ENCODE assay signal across 26 cellular contexts in the genomic region with DNA sequence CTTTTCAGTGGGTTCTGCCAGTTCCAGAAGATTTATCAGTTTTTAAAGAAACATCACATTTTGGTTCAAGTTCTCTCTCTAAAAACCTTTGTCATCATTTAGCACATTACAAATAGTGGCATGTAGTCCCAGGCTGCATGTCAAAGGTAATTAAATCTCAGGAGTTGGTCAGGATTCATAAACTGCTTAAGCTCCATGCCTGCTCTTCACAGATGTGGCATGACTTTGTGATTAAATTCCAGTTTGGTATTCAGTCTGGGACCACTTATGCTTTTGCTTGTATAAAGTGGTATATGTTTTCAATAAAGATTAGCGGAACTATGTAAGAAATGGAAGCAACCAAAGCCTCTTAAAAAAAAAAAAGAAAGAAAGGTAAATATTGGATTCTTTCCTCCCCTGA.
"Had no signal": no experiment of that assay in that cellular context is flagged by ENCODE, and none has a peak within 500 bp of the region (broad histone marks: within the 10 kb centered on the region; RNA-seq: fewer than 3 reads in every experiment).

No MANE protein-coding gene starts in this region.

- H3K27ac ChIP-seq: ascending aorta, breast epithelium, cardiac muscle cell, coronary artery, dorsolateral prefrontal cortex, WERI-Rb-1 had no signal

- H3K4me1 ChIP-seq: ascending aorta, breast epithelium had no signal

- H3K9me3 ChIP-seq: ascending aorta, breast epithelium had no signal

- DNase-seq: activated B cell treated with CpG ODN at 0.5 μM for 24 hours; activated CD4-positive, alpha-beta T cell treated with anti-CD3 and anti-CD28 coated beads for 48 hours; activated CD4-positive, alpha-beta T cell treated with anti-CD3 and anti-CD28 coated beads, Interleukin-2, amount 50 U/mL, for 1 hour; activated CD4-positive, alpha-beta T cell treated with anti-CD3 and anti-CD28 coated beads, Interleukin-2, amount 50 U/mL, for 48 hours; activated CD8-positive, alpha-beta memory T cell treated with anti-CD3 and anti-CD28 coated beads for 24 hours; activated CD8-positive, alpha-beta T cell treated with anti-CD3 and anti-CD28 coated beads for 36 hours; activated effector memory CD4-positive, alpha-beta T cell treated with anti-CD3 and anti-CD28 coated beads, Interleukin-2, amount 50 U/mL, for 16 hours; activated naive CD4-positive, alpha-beta T cell treated with anti-CD3 and anti-CD28 coated beads for 36 hours; activated naive CD8-positive, alpha-beta T cell treated with anti-CD3 and anti-CD28 coated beads for 36 hours; activated naive CD8-positive, alpha-beta T cell treated with anti-CD3 and anti-CD28 coated beads, Interleukin-2, amount 50 U/mL, for 24 hours; activated T-cell treated with anti-CD3 and anti-CD28 coated beads, Interleukin-2, amount 50 U/mL, for 4 hours; central memory CD4-positive, alpha-beta T cell; dorsolateral prefrontal cortex; effector memory CD4-positive, alpha-beta T cell; endodermal cell; foreskin fibroblast; head of caudate nucleus; T-helper 1 cell; T-helper 17 cell; T1000; WERI-Rb-1 had no signal

- H3K36me3 ChIP-seq: ascending aorta, breast epithelium, cardiac muscle cell, WERI-Rb-1 had no signal

- FAIRE-seq: frontal cortex had no signal

- H3K27me3 ChIP-seq: ascending aorta, breast epithelium, cardiac muscle cell had no signal

- H3K4me3 ChIP-seq: ascending aorta, breast epithelium, cardiac muscle cell, coronary artery, dorsolateral prefrontal cortex had no signal
